ENCODE assay signal across 8 cellular contexts in the genomic region with DNA sequence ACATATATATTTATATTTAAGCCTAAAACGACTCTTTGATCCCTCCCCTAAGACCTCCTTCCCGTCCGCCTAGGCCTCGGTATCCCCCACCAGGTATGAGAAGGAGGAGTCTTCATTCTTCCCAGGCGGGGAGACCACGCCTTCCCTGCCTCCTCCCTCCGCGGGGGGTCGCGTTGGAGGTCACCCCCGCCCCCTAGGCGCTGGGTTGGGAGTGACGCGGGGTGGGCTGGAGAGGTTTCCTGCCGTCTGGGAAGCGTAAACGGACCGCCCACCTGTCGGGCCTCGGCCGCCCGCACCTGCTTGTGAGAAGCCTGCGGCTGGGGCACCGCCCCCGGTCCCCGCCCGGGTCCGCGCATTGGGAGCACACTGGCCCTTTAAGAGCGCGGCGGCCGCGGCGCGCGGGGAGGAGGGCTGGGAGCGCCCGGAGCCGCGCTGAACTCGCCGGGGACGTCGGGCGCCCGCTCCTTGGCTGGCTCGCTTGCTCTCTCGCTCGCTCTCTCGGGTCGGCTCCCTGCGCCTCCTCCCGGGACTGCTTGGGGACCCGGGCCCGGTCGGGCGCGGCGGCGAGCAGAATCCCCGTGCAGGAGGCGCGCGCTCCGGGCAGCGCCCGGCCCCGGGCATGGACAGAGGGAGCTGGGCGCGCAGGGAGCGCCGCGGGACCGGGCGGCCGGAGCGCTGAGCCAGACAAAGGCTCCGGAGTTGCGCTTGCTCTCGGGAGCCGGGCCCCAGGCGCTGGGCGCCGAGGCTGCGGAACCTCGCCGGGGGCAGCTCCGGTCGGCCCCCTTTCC. TPM values are rescaled to one million over a fixed set of nuclear protein-coding genes. Genes with fewer than 3 reads are reported as not detected.
DNase-seq lines count a peak whose midpoint lies in the region; ATAC-seq and TF ChIP-seq lines count a peak whose summit lies in the region.

Gene MMP15 (plus strand): TSS at position 404 of the 788 bp plus-strand sequence. CDS start 597 bp downstream, outside the sequence.

- TF ChIP-seq CTCF in AG04450 (IDR thresholded peaks at IDR 0.05; ENCODE audit: low read depth, low read length) (no peak), RWPE2 (IDR thresholded peaks at IDR 0.05; ENCODE audit: poor library complexity, severe bottlenecking) (no peak), thoracic aorta (IDR thresholded peaks at IDR 0.05) (no peak)

- no peak within 1 kb of the TSS for H3K27ac Mint-ChIP-seq in activated naive CD4-positive, alpha-beta T cell treated with anti-CD3 and anti-CD28 coated beads for 36 hours

- peak; percentile 60 for ATAC-seq in GM18868 (IDR thresholded peaks at IDR 0.05; ENCODE audit: unreplicated experiment)
- peak; percentile 63 for ATAC-seq in RWPE2 (ENCODE audit: low read depth)
- ATAC-seq in thoracic aorta (ENCODE audit: insufficient number of reproducible peaks, low FRiP score, low read depth): no peak

- peaks cover 10% of the 10 kb centered on the region for H3K4me1 Mint-ChIP-seq in activated naive CD4-positive, alpha-beta T cell treated with anti-CD3 and anti-CD28 coated beads for 36 hours (ENCODE audit: low read depth)

- no peaks in the 10 kb centered on the region for H3K27me3 Mint-ChIP-seq in activated naive CD4-positive, alpha-beta T cell treated with anti-CD3 and anti-CD28 coated beads for 36 hours (ENCODE audit: low read depth)

- H3K36me3 ChIP-seq in RWPE2 (ENCODE audit: low read depth) (no peaks in the 10 kb centered on the region), thoracic aorta (no peaks in the 10 kb centered on the region)

- peaks cover 2% of the 10 kb centered on the region for H3K36me3 Mint-ChIP-seq in activated naive CD4-positive, alpha-beta T cell treated with anti-CD3 and anti-CD28 coated beads for 36 hours (ENCODE audit: low read depth)

- H3K27me3 ChIP-seq in AG04450 (ENCODE audit: control insufficient read depth, insufficient read depth, low read length): peaks cover 42% of the 10 kb centered on the region
- H3K27me3 ChIP-seq in RWPE2 (ENCODE audit: insufficient read depth, poor library complexity, severe bottlenecking): no peaks in the 10 kb centered on the region
- H3K27me3 ChIP-seq in thoracic aorta (replicated peaks; ENCODE audit: insufficient read depth): no peaks in the 10 kb centered on the region

- intact Hi-C loops in activated naive CD4-positive, alpha-beta T cell treated with anti-CD3 and anti-CD28 coated beads for 36 hours (cut with micrococcal nuclease): loop anchor here (1.0 to 10.0 kb wide), 5 partner anchors 104 to 709 kb away; partner anchors contain the start of genes CFAP20, CSNK2A2, GINS3 and GOT2

- H3K9me3 ChIP-seq in AG04450 (ENCODE audit: control insufficient read depth, insufficient read depth, low read length) (no peaks in the 10 kb centered on the region; the same call in 1 of the 2 replicates), RWPE2 (ENCODE audit: severe bottlenecking) (no peaks in the 10 kb centered on the region), thoracic aorta (no peaks in the 10 kb centered on the region)

- H3K4me1 ChIP-seq in RWPE2 (ENCODE audit: insufficient read depth, poor library complexity, severe bottlenecking): peaks cover 11% of the 10 kb centered on the region
- H3K4me1 ChIP-seq in thoracic aorta (ENCODE audit: control insufficient read depth in 1 of 2, low read depth in 2 of 2): peaks cover 21 to 43% of the 10 kb centered on the region in 2 donors

- H3K4me3 ChIP-seq in AG04450 (ENCODE audit: low read depth, low read length) (peak within 1 kb of the TSS; percentile 59), RWPE2 (ENCODE audit: severe bottlenecking) (peak within 1 kb of the TSS; percentile 79), thoracic aorta (peak within 1 kb of the TSS; percentile 91)

- no peak for DNase-seq in AG04450 (ENCODE audit: low read depth, low spot score)
- peak in 48 of 76 experiments; percentile 7 to 63 (median 38) for DNase-seq in HUDEP-2 (lab: John Stamatoyannopoulos, UW; ENCODE audit: unreplicated experiment in 76 of 76)
- DNase-seq in RWPE2 (ENCODE audit: low spot score): no peak
- DNase-seq in activated naive CD4-positive, alpha-beta T cell treated with anti-CD3 and anti-CD28 coated beads for 36 hours: peak; percentile 60
- DNase-seq in glomerular visceral epithelial cell (ENCODE audit: extremely low spot score): peak; percentile 62
- no peak for DNase-seq in occipital lobe (lab: John Stamatoyannopoulos, UW)
- DNase-seq in thoracic aorta (ENCODE audit: low spot score): no peak

- CTCF ChIA-PET in AG04450 (lab: Charles Lee): interaction anchor here (0.6 to 4.3 kb wide), 3 partner anchors 24 to 470 kb away, joined by 3 to 29 read pairs (median 5); no protein-coding TSS in a partner anchor
- CTCF ChIA-PET in activated naive CD4-positive, alpha-beta T cell treated with anti-CD3 and anti-CD28 coated beads for 36 hours (lab: Charles Lee): interaction anchor here (0.5 to 2.0 kb wide), 4 partner anchors 17 to 476 kb away, joined by 3 to 8 read pairs (median 4); no protein-coding TSS in a partner anchor

- H3K9me3 Mint-ChIP-seq in activated naive CD4-positive, alpha-beta T cell treated with anti-CD3 and anti-CD28 coated beads for 36 hours: no peaks in the 10 kb centered on the region

- POLR2A ChIA-PET in AG04450 (lab: Yijun Ruan, JAX): interaction anchor here (1.0 to 3.1 kb wide), 2 partner anchors 96 to 103 kb away, joined by 3 to 12 read pairs; partner anchors contain the start of gene CFAP20

- H3K27ac ChIP-seq in AG04450 (ENCODE audit: low read depth, low read length) (no peak within 1 kb of the TSS), RWPE2 (ENCODE audit: poor library complexity, severe bottlenecking) (peak within 1 kb of the TSS; percentile 10), thoracic aorta (peak within 1 kb of the TSS; percentile 49 to 72)

- peak within 1 kb of the TSS; percentile 79 for H3K4me3 Mint-ChIP-seq in activated naive CD4-positive, alpha-beta T cell treated with anti-CD3 and anti-CD28 coated beads for 36 hours

RNA-seq across cellular contexts. Expression of gene MMP15, which starts in this region (rescaled TPM):
- polyA plus RNA-seq in AG04450 (2011; rRNA removed): 0.60 and 0.88 TPM in 2 replicates
- polyA minus RNA-seq in AG04450 (2011; rRNA and poly(A)+ RNA removed): 0.52 and 0.69 TPM in 2 replicates
- total RNA-seq in activated naive CD4-positive, alpha-beta T cell treated with anti-CD3 and anti-CD28 coated beads for 36 hours: under 1 TPM; 0.12 to 0.24 TPM
- total RNA-seq in occipital lobe (12.6 TPM), thoracic aorta (1 to 10 TPM; 2.1 to 3.8 TPM)

Comparison
In these comparisons a context has a peak if more than half of its experiments do, and no peak if none do; other contexts are left out.
1. Peak in DNase-seq in activated naive CD4-positive, alpha-beta T cell treated with anti-CD3 and anti-CD28 coated beads for 36 hours; RNA of the gene not detected or under 1 TPM.
2. DNase-seq: peak in HUDEP-2 (48 of 76) and glomerular visceral epithelial cell (single experiment); none in AG04450 (single experiment), RWPE2 (single experiment), occipital lobe (single experiment) and thoracic aorta (single experiment).
3. Peak in every context shown above with its lines, with median percentiles within 50 percentile points of each other: H3K4me3 ChIP-seq.